8 cellular contexts compared by ENCODE assay signal in genomic region chr4:181528570-181529184, GRCh38.
DNase-seq lines count a peak whose midpoint lies in the region; ATAC-seq, FAIRE-seq and TF ChIP-seq lines count a peak whose summit lies in the region.

No MANE protein-coding gene starts in this region.

- H3K9me3 Mint-ChIP-seq in Calu3 (ENCODE audit: low read depth, unreplicated experiment): no peaks in the 10 kb centered on the region
- H3K9me3 Mint-ChIP-seq in brain: no peaks in the 10 kb centered on the region

- CTCF ChIA-PET in Calu3 (lab: Charles Lee): interaction anchor here (0.8 to 1.7 kb wide), 5 partner anchors 87 to 385 kb away, joined by 3 to 16 read pairs (median 8); no protein-coding TSS in a partner anchor

- no peaks in the 10 kb centered on the region for H3K27me3 Mint-ChIP-seq in Calu3 (ENCODE audit: unreplicated experiment)
- peaks cover 6% of the 10 kb centered on the region for H3K27me3 Mint-ChIP-seq in brain

- intact Hi-C loops in Calu3 (cut with micrococcal nuclease; ENCODE audit: unreplicated experiment): loop anchor here (1.0 to 5.0 kb wide), 5 partner anchors 227 to 863 kb away; no protein-coding TSS in a partner anchor

- H3K4me1 Mint-ChIP-seq in Calu3 (ENCODE audit: low read depth, unreplicated experiment) (no peaks in the 10 kb centered on the region), brain (peaks cover 35% of the 10 kb centered on the region)

- no peak overlapping the region for H3K27ac Mint-ChIP-seq in Calu3 (ENCODE audit: unreplicated experiment)
- H3K27ac Mint-ChIP-seq in brain: peak overlapping the region in 2 of 5 experiments; percentile 42 to 69

- H3K4me3 Mint-ChIP-seq in Calu3 (ENCODE audit: low read depth, unreplicated experiment) (no peak overlapping the region), brain (no peak overlapping the region)

- ATAC-seq in GM18519 (IDR thresholded peaks at IDR 0.05; ENCODE audit: low FRiP score, unreplicated experiment): peak; percentile 74
- peak; percentile 79 for ATAC-seq in HG03342 (IDR thresholded peaks at IDR 0.05; ENCODE audit: unreplicated experiment)
- ATAC-seq in HG03469 (IDR thresholded peaks at IDR 0.05; ENCODE audit: unreplicated experiment): no peak

- BruUV-seq in Calu3 (replicated peaks; lab: Mats Ljungman, UMichigan): no TSS peak

- DNase-seq in Calu3 (peak; percentile 79), NCI-H69 (lab: John Stamatoyannopoulos, UW) (peak; percentile 92), superior temporal gyrus (ENCODE audit: extremely low spot score) (peak; percentile 89)

- TF ChIP-seq CTCF in Calu3 (IDR thresholded peaks at IDR 0.05; ENCODE audit: unreplicated experiment) (peak; percentile 67), brain (conservative IDR thresholded peaks at IDR 0.05) (peak; percentile 86 to 87)

- FAIRE-seq in islet of Langerhans (lab: Jason Lieb, UNC): peak; percentile 17

- H3K36me3 Mint-ChIP-seq in Calu3 (ENCODE audit: insufficient read depth, unreplicated experiment) (no peaks in the 10 kb centered on the region), brain (no peaks in the 10 kb centered on the region)
